ENCODE assay signal across 8 cellular contexts in the genomic region with DNA sequence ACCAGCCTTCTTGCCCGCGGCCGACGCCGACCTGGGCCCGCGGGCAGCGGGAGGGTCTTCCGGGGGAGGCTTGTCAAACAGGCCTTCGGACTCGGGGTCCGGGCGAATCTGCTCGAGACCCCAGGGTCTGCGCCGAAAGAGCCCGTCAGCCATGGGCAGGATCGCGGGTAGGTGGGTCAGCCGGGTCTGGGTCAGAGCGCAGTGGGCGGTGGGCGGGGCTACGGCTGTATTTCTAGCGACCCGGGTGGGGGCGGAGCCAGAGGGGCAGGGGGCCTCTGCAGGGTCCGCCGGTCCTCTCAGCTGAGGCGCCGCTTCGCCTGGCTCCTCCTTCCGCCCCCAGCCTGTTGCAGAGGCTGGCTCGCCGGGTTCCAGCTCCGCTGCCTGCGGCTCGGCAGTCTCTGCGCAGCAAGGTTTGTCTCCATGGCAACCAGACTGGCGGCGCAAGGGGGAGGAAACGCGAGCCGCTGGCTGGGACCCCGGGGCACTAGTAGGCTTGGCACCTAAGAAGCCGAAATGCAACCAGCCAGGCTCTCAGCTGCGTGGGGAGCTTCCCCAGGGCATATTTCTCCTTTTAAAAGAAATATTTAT. TPM values are rescaled to one million over a fixed set of nuclear protein-coding genes. Genes with fewer than 3 reads are reported as not detected.
DNase-seq lines count a peak whose midpoint lies in the region.

No MANE protein-coding gene starts in this region.

- no peak overlapping the region for H2BK15ac ChIP-seq in mesenchymal stem cell (ENCODE audit: low read depth, poor library complexity, severe bottlenecking)

- peak overlapping the region in 1 of 2 experiments; percentile 43 for H3K23ac ChIP-seq in mesenchymal stem cell (ENCODE audit: low read length in 2 of 2)

- H4K8ac ChIP-seq in mesenchymal stem cell (ENCODE audit: low read length), result no peak overlapping the region

- whole genome bisulfite sequencing in mesenchymal stem cell, result 1% methylated on average over 37 of the region's 47 CpGs

- no peak overlapping the region for H2BK5ac ChIP-seq in mesenchymal stem cell (ENCODE audit: low read depth, low read length, poor library complexity, severe bottlenecking)

- H3K27me3 ChIP-seq in endocrine pancreas (ENCODE audit: control insufficient read depth, insufficient read depth, low read length), result no peaks in the 10 kb centered on the region
- H3K27me3 ChIP-seq in mesenchymal stem cell (ENCODE audit: control insufficient read depth in 1 of 2, insufficient read depth in 1 of 2, low read length in 2 of 2), result peaks cover 0 to 4% of the 10 kb centered on the region in 2 experiments

- no peak overlapping the region for H2BK120ac ChIP-seq in mesenchymal stem cell (ENCODE audit: low read depth, low read length)

- H3K9me3 ChIP-seq in endocrine pancreas (ENCODE audit: control insufficient read depth, low read length) (no peaks in the 10 kb centered on the region), mesenchymal stem cell (ENCODE audit: control insufficient read depth, low read length) (no peaks in the 10 kb centered on the region)

- H2AFZ ChIP-seq in mesenchymal stem cell (ENCODE audit: low read depth, low read length), result peak overlapping the region; percentile 90

- DNase-seq in AG08395 (ENCODE audit: low spot score), result peak; percentile 94
- peak; percentile 56 for DNase-seq in HCEC 1CT
- peak; percentile 100 for DNase-seq in NCI-H748 (lab: John Stamatoyannopoulos, UW; ENCODE audit: unreplicated experiment)
- DNase-seq in activated CD8-positive, alpha-beta memory T cell treated with anti-CD3 and anti-CD28 coated beads, Interleukin-2, amount 50 U/mL, for 4 hours, result peak; percentile 74
- DNase-seq in mesenchymal stem cell, result peak; percentile 94
- DNase-seq in stimulated activated CD4-positive, alpha-beta T cell treated with anti-CD3 and anti-CD28 coated beads, TNF-alpha, amount 100 ng/mL, for 4 hours (ENCODE audit: low read depth in 3 of 3), result peak; percentile 41 to 49 (median 42)
- DNase-seq in RPMI8226, result no peak

- H3K4me1 ChIP-seq in endocrine pancreas (ENCODE audit: control insufficient read depth, insufficient read depth, low read length) (peaks cover 3% of the 10 kb centered on the region), mesenchymal stem cell (ENCODE audit: control insufficient read depth, insufficient read depth, low read depth, low read length) (peaks cover 10% of the 10 kb centered on the region)

- H3K18ac ChIP-seq in mesenchymal stem cell (ENCODE audit: low read depth in 1 of 2, low read length in 2 of 2), result peak overlapping the region in 1 of 2 experiments; percentile 77

- peak overlapping the region; percentile 96 for H3K4me2 ChIP-seq in mesenchymal stem cell (ENCODE audit: low read length, poor library complexity, severe bottlenecking)

- H3K4ac ChIP-seq in mesenchymal stem cell (ENCODE audit: low read depth in 1 of 2, low read length in 2 of 2), result no peak overlapping the region

- no peak overlapping the region for H3K27ac ChIP-seq in mesenchymal stem cell (ENCODE audit: low read length, poor library complexity, severe bottlenecking)

- H2AK5ac ChIP-seq in mesenchymal stem cell (ENCODE audit: low read length, severe bottlenecking), result no peak overlapping the region

- H3K9ac ChIP-seq in endocrine pancreas (ENCODE audit: control insufficient read depth, insufficient read depth, low read length) (peak overlapping the region; percentile 79), mesenchymal stem cell (ENCODE audit: low read length) (peak overlapping the region; percentile 84)

- peak overlapping the region in 1 of 2 experiments; percentile 61 for H2BK12ac ChIP-seq in mesenchymal stem cell (ENCODE audit: low read length in 2 of 2)

- H4K91ac ChIP-seq in mesenchymal stem cell (ENCODE audit: low read length), result no peak overlapping the region

- no peak overlapping the region for H3K14ac ChIP-seq in mesenchymal stem cell (ENCODE audit: low read length in 2 of 2)

- H3K4me3 ChIP-seq in endocrine pancreas (ENCODE audit: control insufficient read depth, insufficient read depth, low read length) (peak overlapping the region; percentile 32), mesenchymal stem cell (ENCODE audit: insufficient read depth in 1 of 2, low read depth in 1 of 2, low read length in 2 of 2) (peak overlapping the region; percentile 73 to 80)

- H3K36me3 ChIP-seq in endocrine pancreas (ENCODE audit: control insufficient read depth, insufficient read depth, low read length) (no peaks in the 10 kb centered on the region), mesenchymal stem cell (ENCODE audit: control insufficient read depth in 1 of 2, insufficient read depth in 2 of 2, low read depth in 1 of 2, low read length in 2 of 2) (peaks cover 0 to 24% of the 10 kb centered on the region in 2 experiments)

- H3K79me1 ChIP-seq in mesenchymal stem cell (replicated peaks; ENCODE audit: low read length, poor library complexity, severe bottlenecking), result peaks cover 1% of the 10 kb centered on the region

RNA-seq across cellular contexts. Expression of a gene that starts 14.5 kb away (rescaled TPM):
- 10.6 TPM for polyA plus RNA-seq in mesenchymal stem cell (2013, experiment 1 of 2)
- 9.2 TPM for polyA plus RNA-seq in mesenchymal stem cell (2013, experiment 2 of 2)

RNA-seq across cellular contexts. Expression of a gene that starts 14.9 kb away (rescaled TPM):
- 46.0 TPM for polyA plus RNA-seq in mesenchymal stem cell (2013, experiment 1 of 2)
- 45.1 TPM for polyA plus RNA-seq in mesenchymal stem cell (2013, experiment 2 of 2)

RNA-seq across cellular contexts. Expression of a gene that starts 32.1 kb away (rescaled TPM):
- polyA plus RNA-seq in mesenchymal stem cell (2013, experiment 1 of 2), result 7.7 TPM
- polyA plus RNA-seq in mesenchymal stem cell (2013, experiment 2 of 2), result 8.0 TPM
